ENCODE assay signal across 22 cellular contexts in genomic region chr11:20208622-20209090, GRCh38. TPM values are rescaled to one million over a fixed set of nuclear protein-coding genes. Genes with fewer than 3 reads are reported as not detected.
"Had no signal": no experiment of that assay in that cellular context is flagged by ENCODE, and none has a peak within 500 bp of the region (broad histone marks: within the 10 kb centered on the region; RNA-seq: fewer than 3 reads in every experiment).

No MANE protein-coding gene starts in this region.

- H3K27ac ChIP-seq: lower lobe of right lung, stomach, testis had no signal

- H3K36me3 Mint-ChIP-seq: activated CD4-positive, alpha-beta memory T cell treated with anti-CD3 and anti-CD28 coated beads for 36 hours; natural killer cell; type B pancreatic cell had no signal

- H3K36me3 ChIP-seq: lower lobe of right lung, stomach had no signal

- DNase-seq: activated B cell treated with CpG ODN at 0.5 μM for 24 hours; activated CD4-positive, alpha-beta memory T cell treated with anti-CD3 and anti-CD28 coated beads for 36 hours; activated CD4-positive, alpha-beta T cell treated with anti-CD3 and anti-CD28 coated beads for 4 hours; activated gamma-delta T cell treated with Interleukin-2 at 50 U/mL for 16 hours; activated T-cell treated with anti-CD3 and anti-CD28 coated beads for 4 hours; foreskin melanocyte; left colon; natural killer cell; occipital lobe; stimulated activated CD4-positive, alpha-beta T cell treated with anti-CD3 and anti-CD28 coated beads, Interleukin-15, amount 100 ng/mL, for 24 hours; stimulated activated CD4-positive, alpha-beta T cell treated with anti-CD3 and anti-CD28 coated beads, Interleukin-4, amount 100 ng/mL, for 1 hour; stomach; testis had no signal

- H3K4me1 ChIP-seq: lower lobe of right lung, testis had no signal

- H3K9me3 Mint-ChIP-seq: activated B cell treated with CpG ODN at 0.5 μM for 24 hours; activated CD4-positive, alpha-beta memory T cell treated with anti-CD3 and anti-CD28 coated beads for 36 hours; activated naive CD4-positive, alpha-beta T cell treated with anti-CD3 and anti-CD28 coated beads, Interleukin-2, amount 50 U/mL, for 72 hours; activated T-helper 1 cell treated with anti-CD3 and anti-CD28 coated beads, Interleukin-12 subunit alpha, Interleukin-12 subunit beta, Interleukin-2, Interleukin-4 antibody, amounts not matched to agents 30 ng/mL and 10 ng/mL and 1 ng/mL, durations not matched to agents 14 hours and 24 hours and 36 hours; dendritic cell treated with granulocyte-macrophage colony-stimulating factor and Interleukin-4, amounts not matched to agents 40 ng/mL and 50 ng/mL, for 4 days; natural killer cell; type B pancreatic cell had no signal

- H3K27ac Mint-ChIP-seq: activated B cell treated with CpG ODN at 0.5 μM for 24 hours; activated CD4-positive, alpha-beta memory T cell treated with anti-CD3 and anti-CD28 coated beads for 36 hours; activated naive CD4-positive, alpha-beta T cell treated with anti-CD3 and anti-CD28 coated beads, Interleukin-2, amount 50 U/mL, for 72 hours; activated T-helper 1 cell treated with anti-CD3 and anti-CD28 coated beads, Interleukin-12 subunit alpha, Interleukin-12 subunit beta, Interleukin-2, Interleukin-4 antibody, amounts not matched to agents 30 ng/mL and 10 ng/mL and 1 ng/mL, durations not matched to agents 14 hours and 24 hours and 36 hours; dendritic cell treated with granulocyte-macrophage colony-stimulating factor and Interleukin-4, amounts not matched to agents 40 ng/mL and 50 ng/mL, for 4 days; natural killer cell; type B pancreatic cell had no signal

- H3K27me3 ChIP-seq: testis had no signal

- ATAC-seq: activated naive CD4-positive, alpha-beta T cell treated with anti-CD3 and anti-CD28 coated beads, Interleukin-2, amount 50 U/mL, for 72 hours; left colon; natural killer cell had no signal

- H3K9me3 ChIP-seq: lower lobe of right lung, stomach, testis had no signal

- H3K4me3 Mint-ChIP-seq: activated B cell treated with CpG ODN at 0.5 μM for 24 hours; activated CD4-positive, alpha-beta memory T cell treated with anti-CD3 and anti-CD28 coated beads for 36 hours; activated T-helper 1 cell treated with anti-CD3 and anti-CD28 coated beads, Interleukin-12 subunit alpha, Interleukin-12 subunit beta, Interleukin-2, Interleukin-4 antibody, amounts not matched to agents 30 ng/mL and 10 ng/mL and 1 ng/mL, durations not matched to agents 14 hours and 24 hours and 36 hours; dendritic cell treated with granulocyte-macrophage colony-stimulating factor and Interleukin-4, amounts not matched to agents 40 ng/mL and 50 ng/mL, for 4 days; natural killer cell; type B pancreatic cell had no signal

- H3K4me1 Mint-ChIP-seq: activated B cell treated with CpG ODN at 0.5 μM for 24 hours, natural killer cell had no signal

- H3K4me3 ChIP-seq: lower lobe of right lung, stomach had no signal

RNA-seq across cellular contexts. Expression of gene DBX1, which starts 48.4 kb away (rescaled TPM):
- total RNA-seq: activated B cell treated with CpG ODN at 0.5 μM for 24 hours; activated CD4-positive, alpha-beta memory T cell treated with anti-CD3 and anti-CD28 coated beads for 36 hours; activated naive CD4-positive, alpha-beta T cell treated with anti-CD3 and anti-CD28 coated beads, Interleukin-2, amount 50 U/mL, for 72 hours; activated T-helper 1 cell treated with anti-CD3 and anti-CD28 coated beads, Interleukin-12 subunit alpha, Interleukin-12 subunit beta, Interleukin-2, Interleukin-4 antibody, amounts not matched to agents 30 ng/mL and 10 ng/mL and 1 ng/mL, durations not matched to agents 14 hours and 24 hours and 36 hours; cerebellum; epithelial cell of proximal tubule; left colon; lower lobe of right lung; natural killer cell; occipital lobe; posterior vena cava; stomach; T-helper 2 cell treated with Interferon-gamma antibody and Interleukin-4, amounts not matched to agents 100 ng/mL and 5 ng/mL, for 36 hours; testis had no signal
- polyA plus RNA-seq: stomach had no signal
